Comparison of ENCODE assay signal across 8 cellular contexts in the genomic region with DNA sequence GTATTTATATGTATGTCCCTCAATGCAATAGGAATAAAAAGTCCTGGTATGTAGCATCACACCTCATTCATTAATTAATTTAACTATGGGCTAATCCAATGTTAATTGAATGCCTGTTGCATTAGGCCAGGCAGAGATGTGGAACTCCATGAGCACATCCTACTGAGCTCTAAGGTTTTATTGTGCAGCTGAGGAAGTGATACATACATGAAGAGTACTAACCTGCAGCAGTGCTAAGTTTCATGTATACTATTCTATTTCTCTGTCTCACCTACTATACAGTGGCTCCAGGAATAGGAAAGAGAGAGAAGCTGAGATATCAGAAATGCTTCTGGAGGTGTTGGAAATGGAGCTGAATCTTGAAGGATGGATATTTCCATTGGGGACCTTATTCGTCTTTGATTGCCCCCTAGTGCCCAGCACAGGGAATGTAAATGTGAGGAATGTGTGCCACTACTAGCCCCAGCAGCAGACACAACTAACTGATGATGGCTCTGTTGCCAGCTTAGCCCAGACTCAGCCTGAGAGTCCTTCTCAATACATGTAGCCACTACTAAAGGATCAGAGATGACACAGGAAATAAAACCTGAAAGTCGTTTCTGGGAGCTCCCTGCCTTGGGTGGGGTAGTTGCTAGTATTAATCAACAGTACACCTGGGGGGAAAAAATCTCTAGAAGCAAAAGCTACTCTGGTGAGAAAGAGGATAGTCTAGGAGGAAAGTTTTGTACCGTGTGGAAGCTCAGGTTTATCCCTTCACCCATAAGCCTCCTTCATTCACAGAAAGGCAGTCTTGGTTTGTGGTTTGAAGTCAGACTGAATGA.
DNase-seq lines count a peak whose midpoint lies in the region; ATAC-seq and TF ChIP-seq lines count a peak whose summit lies in the region.

No MANE protein-coding gene starts in this region.

- ATAC-seq in HG02970 (IDR thresholded peaks at IDR 0.05; ENCODE audit: low FRiP score, unreplicated experiment) = peak; percentile 66
- no peak for ATAC-seq in GM18511 (IDR thresholded peaks at IDR 0.05; ENCODE audit: unreplicated experiment)

- H2BK12ac ChIP-seq in mesenchymal stem cell (ENCODE audit: low read length in 2 of 2) = no peak overlapping the region

- H2BK15ac ChIP-seq in mesenchymal stem cell (ENCODE audit: low read depth, poor library complexity, severe bottlenecking) = no peak overlapping the region

- no peak overlapping the region for H3K18ac ChIP-seq in mesenchymal stem cell (ENCODE audit: low read depth in 1 of 2, low read length in 2 of 2)

- peak; percentile 12 for DNase-seq in AG08396 (ENCODE audit: low spot score)
- peak; percentile 28 for DNase-seq in GM10266 (ENCODE audit: extremely low spot score)
- peak; percentile 37 for DNase-seq in NCI-H748 (lab: John Stamatoyannopoulos, UW; ENCODE audit: unreplicated experiment)
- peak; percentile 68 to 72 for DNase-seq in cardiac fibroblast (ENCODE audit: low read depth in 2 of 2)
- peak; percentile 43 for DNase-seq in mesenchymal stem cell
- DNase-seq in middle frontal gyrus (ENCODE audit: extremely low spot score, low spot score) = no peak

- H3K27ac ChIP-seq in mesenchymal stem cell (ENCODE audit: low read length, poor library complexity, severe bottlenecking) = no peak overlapping the region

- H2BK120ac ChIP-seq in mesenchymal stem cell (ENCODE audit: low read depth, low read length) = no peak overlapping the region

- H4K8ac ChIP-seq in mesenchymal stem cell (ENCODE audit: low read length) = no peak overlapping the region

- no peak overlapping the region for H3K9ac ChIP-seq in mesenchymal stem cell (ENCODE audit: low read length)

- no peak overlapping the region for H3K4me3 ChIP-seq in cardiac fibroblast (replicated peaks in 1 of 2; ENCODE audit: low read depth in 2 of 2, low read length in 2 of 2)
- H3K4me3 ChIP-seq in mesenchymal stem cell (ENCODE audit: insufficient read depth in 1 of 2, low read depth in 1 of 2, low read length in 2 of 2) = no peak overlapping the region

- no peak overlapping the region for H2BK5ac ChIP-seq in mesenchymal stem cell (ENCODE audit: low read depth, low read length, poor library complexity, severe bottlenecking)

- no peaks in the 10 kb centered on the region for H3K4me1 ChIP-seq in mesenchymal stem cell (ENCODE audit: control insufficient read depth, insufficient read depth, low read depth, low read length)

- H3K4ac ChIP-seq in mesenchymal stem cell (ENCODE audit: low read depth in 1 of 2, low read length in 2 of 2) = no peak overlapping the region

- no peak overlapping the region for H3K14ac ChIP-seq in mesenchymal stem cell (ENCODE audit: low read length in 2 of 2)

- TF ChIP-seq CTCF in GM10266 (IDR thresholded peaks at IDR 0.05; ENCODE audit: control insufficient read depth, insufficient read depth, low read depth, missing control alignments) = peak; percentile 80
- peak; percentile 77 for TF ChIP-seq CTCF in cardiac fibroblast (IDR thresholded peaks at IDR 0.05; ENCODE audit: low read depth, low read length)

- H3K27me3 ChIP-seq in mesenchymal stem cell (ENCODE audit: control insufficient read depth in 1 of 2, insufficient read depth in 1 of 2, low read length in 2 of 2) = peaks cover 0 to 25% of the 10 kb centered on the region in 2 experiments

- H2AK5ac ChIP-seq in mesenchymal stem cell (ENCODE audit: low read length, severe bottlenecking) = no peak overlapping the region

- H3K23ac ChIP-seq in mesenchymal stem cell (ENCODE audit: low read length in 2 of 2) = no peak overlapping the region

- no peaks in the 10 kb centered on the region for H3K79me1 ChIP-seq in mesenchymal stem cell (replicated peaks; ENCODE audit: low read length, poor library complexity, severe bottlenecking)

- no peak overlapping the region for H4K91ac ChIP-seq in mesenchymal stem cell (ENCODE audit: low read length)

- no peaks in the 10 kb centered on the region for H3K36me3 ChIP-seq in mesenchymal stem cell (ENCODE audit: control insufficient read depth in 1 of 2, insufficient read depth in 2 of 2, low read depth in 1 of 2, low read length in 2 of 2)

- H2AFZ ChIP-seq in mesenchymal stem cell (ENCODE audit: low read depth, low read length) = no peak overlapping the region

- H3K4me2 ChIP-seq in mesenchymal stem cell (ENCODE audit: low read length, poor library complexity, severe bottlenecking) = no peak overlapping the region

- no peaks in the 10 kb centered on the region for H3K9me3 ChIP-seq in mesenchymal stem cell (ENCODE audit: control insufficient read depth, low read length)

- WGBS in mesenchymal stem cell = 0% methylated on average over 2 of the region's 3 CpGs
